In the genomic region with DNA sequence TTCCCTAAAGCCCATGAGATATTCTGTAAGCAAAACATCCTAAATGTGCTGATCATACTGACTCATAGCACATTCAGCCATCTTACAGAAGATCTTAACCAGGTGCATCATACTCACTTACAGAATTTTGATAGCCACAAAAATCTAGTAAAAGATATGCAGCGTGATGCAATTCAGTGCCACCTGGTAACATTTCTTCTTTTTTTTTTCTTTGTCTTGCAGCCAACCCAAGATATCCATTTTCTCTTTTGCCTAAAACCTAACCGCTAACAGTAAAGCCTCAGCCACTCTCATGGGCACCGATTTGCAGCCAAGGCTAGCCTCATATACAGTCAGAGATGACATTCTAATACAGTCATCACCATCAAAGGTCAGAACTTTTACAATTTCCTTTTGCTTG, we compare ENCODE assay signal across 20 cellular contexts.
DNase-seq lines count a peak whose midpoint lies in the region; ATAC-seq and TF ChIP-seq lines count a peak whose summit lies in the region.
"Had no signal": no experiment of that assay in that cellular context is flagged by ENCODE, and none has a peak within 500 bp of the region (broad histone marks: within the 10 kb centered on the region; RNA-seq: fewer than 3 reads in every experiment).

No MANE protein-coding gene starts in this region.

- intact Hi-C loops in OCI-LY7 (cut with micrococcal nuclease; ENCODE audit: unreplicated experiment): no loop called here

- TF ChIP-seq CTCF in choroid plexus epithelial cell (conservative IDR thresholded peaks at IDR 0.05; ENCODE audit: low read depth, low read length): no peak
- no peak for TF ChIP-seq CTCF in OCI-LY7 (conservative IDR thresholded peaks at IDR 0.05; ENCODE audit: low read length)

- H3K9me3 ChIP-seq in OCI-LY7 (ENCODE audit: low read length): no peaks in the 10 kb centered on the region
- H3K9me3 ChIP-seq: SJSA1, thyroid gland had no signal

- POLR2A ChIA-PET in OCI-LY7 (lab: Charles Lee): no interaction called here

- no peak for ATAC-seq in GM21526 (IDR thresholded peaks at IDR 0.05; ENCODE audit: low FRiP score, unreplicated experiment)
- ATAC-seq: activated CD8-positive, alpha-beta T cell treated with anti-CD3 and anti-CD28 coated beads for 36 hours; heart left ventricle; left lobe of liver had no signal

- H3K27ac ChIP-seq in OCI-LY7 (ENCODE audit: low read depth, low read length, poor library complexity, severe bottlenecking): no peak overlapping the region
- H3K27ac ChIP-seq: heart left ventricle, SJSA1, thyroid gland had no signal

- no peaks in the 10 kb centered on the region for H4K20me1 ChIP-seq in OCI-LY7 (ENCODE audit: insufficient read depth, low read length)

- no peaks in the 10 kb centered on the region for H3K4me1 ChIP-seq in OCI-LY7 (ENCODE audit: insufficient read depth, low read length, poor library complexity, severe bottlenecking)
- H3K4me1 ChIP-seq: heart left ventricle, SJSA1, thyroid gland had no signal

- no TSS peak for BruUV-seq in OCI-LY7 (replicated peaks; lab: Mats Ljungman, UMichigan)

- H3K9me2 ChIP-seq in OCI-LY7 (ENCODE audit: insufficient read depth, low read length): no peaks in the 10 kb centered on the region

- H3K36me3 ChIP-seq in OCI-LY7 (ENCODE audit: insufficient read depth, low read length): no peaks in the 10 kb centered on the region
- H3K36me3 ChIP-seq: heart left ventricle, SJSA1, thyroid gland had no signal

- H3K79me2 ChIP-seq in OCI-LY7 (ENCODE audit: insufficient read depth, low read depth, low read length): no peaks in the 10 kb centered on the region

- no peak overlapping the region for H3K4me3 ChIP-seq in choroid plexus epithelial cell (ENCODE audit: low read depth, low read length)
- H3K4me3 ChIP-seq in skeletal muscle cell (ENCODE audit: low read depth, low read length): no peak overlapping the region
- no peak overlapping the region for H3K4me3 ChIP-seq in OCI-LY7 (ENCODE audit: low read depth, low read length, poor library complexity, severe bottlenecking)
- H3K4me3 ChIP-seq: heart left ventricle, SJSA1, thyroid gland had no signal

- CTCF ChIA-PET in OCI-LY7 (lab: Charles Lee; ENCODE audit: unreplicated experiment): no interaction called here

- H2AFZ ChIP-seq in OCI-LY7 (ENCODE audit: low read length): no peak overlapping the region

- DNase-seq in HCEC 1CT: peak; percentile 27
- peak; percentile 82 for DNase-seq in RKO (ENCODE audit: low spot score)
- peak; percentile 52 for DNase-seq in choroid plexus epithelial cell (ENCODE audit: low read depth)
- peak; percentile 39 for DNase-seq in skeletal muscle cell (ENCODE audit: low read depth)
- no peak for DNase-seq in NCI-H1105 treated with DMSO at 0.1 percent for 48 hours (lab: John Stamatoyannopoulos, UW)
- no peak for DNase-seq in OCI-LY7 (ENCODE audit: low spot score)
- DNase-seq: activated CD8-positive, alpha-beta T cell treated with anti-CD3 and anti-CD28 coated beads for 36 hours; activated naive CD4-positive, alpha-beta T cell treated with anti-CD3 and anti-CD28 coated beads for 36 hours; activated T-cell treated with anti-CD3 and anti-CD28 coated beads, Interleukin-2, amount 50 U/mL, for 1 hour; aorta; GDM1; heart left ventricle; midbrain; MM.1S; stimulated activated CD4-positive, alpha-beta T cell treated with anti-CD3 and anti-CD28 coated beads, Interleukin-1b, Interleukin-23, amount 100 ng/mL, for 48 hours; stimulated activated naive CD4-positive, alpha-beta T cell; thyroid gland had no signal

- H3K4me2 ChIP-seq in OCI-LY7 (ENCODE audit: low read length): no peak overlapping the region

Comparison
In these comparisons a context has a peak if more than half of its experiments do, and no peak if none do; other contexts are left out.
1. DNase-seq: peak in HCEC 1CT (single experiment), RKO (single experiment), choroid plexus epithelial cell (single experiment) and skeletal muscle cell (single experiment); none in NCI-H1105 treated with DMSO at 0.1 percent for 48 hours (single experiment) and OCI-LY7 (single experiment).